24 cellular contexts compared by ENCODE assay signal in the genomic region with DNA sequence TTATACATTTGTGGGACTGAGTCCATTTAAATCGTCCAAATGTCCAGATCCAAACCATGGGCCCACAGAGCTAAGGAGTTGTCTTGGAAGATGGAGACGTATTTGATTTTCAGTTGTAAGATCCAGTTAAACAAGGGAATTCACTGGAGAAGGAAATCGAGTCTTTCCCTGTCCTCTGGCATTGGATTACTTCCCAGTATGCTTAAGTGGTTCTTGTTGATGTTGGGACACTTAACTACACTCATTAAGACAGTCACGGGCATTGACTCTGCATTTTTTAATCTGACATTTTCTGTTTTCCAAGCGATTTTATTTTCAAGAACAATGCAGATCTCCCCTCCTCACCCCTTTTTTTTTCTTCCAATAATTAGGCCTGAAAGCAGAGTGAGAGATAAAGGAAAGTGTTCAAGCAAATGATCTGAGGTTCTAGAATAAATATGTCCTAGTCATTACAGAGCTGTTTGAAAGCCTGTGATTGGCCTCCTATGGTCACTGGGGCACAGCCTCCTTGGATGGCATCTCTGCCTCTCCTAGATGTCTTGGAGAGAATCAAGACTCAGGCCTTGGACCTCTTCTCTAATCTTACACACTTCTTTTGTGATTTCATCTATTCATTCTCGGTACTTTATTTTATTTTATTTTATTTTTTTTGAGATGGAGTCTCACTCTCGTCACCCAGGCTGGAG. TPM values are rescaled to one million over a fixed set of nuclear protein-coding genes. Genes with fewer than 3 reads are reported as not detected.
DNase-seq lines count a peak whose midpoint lies in the region; ATAC-seq and TF ChIP-seq lines count a peak whose summit lies in the region.
"Had no signal": no experiment of that assay in that cellular context is flagged by ENCODE, and none has a peak within 500 bp of the region (broad histone marks: within the 10 kb centered on the region; RNA-seq: fewer than 3 reads in every experiment).

No MANE protein-coding gene starts in this region.

- ATAC-seq in CD8-positive, alpha-beta T cell, result no peak
- no peak for ATAC-seq in T-cell (replicated peaks in 1 of 4)
- ATAC-seq in natural killer cell, result no peak
- no peak for ATAC-seq in HG02870 (IDR thresholded peaks at IDR 0.05; ENCODE audit: unreplicated experiment)
- ATAC-seq: A549 had no signal

- H3K9me3 Mint-ChIP-seq in activated T-cell treated with anti-CD3 and anti-CD28 coated beads, Interleukin-2, amount 50 U/mL, for 24 hours, result no peaks in the 10 kb centered on the region
- no peaks in the 10 kb centered on the region for H3K9me3 Mint-ChIP-seq in CD8-positive, alpha-beta T cell
- H3K9me3 Mint-ChIP-seq in T-cell (no peaks in the 10 kb centered on the region), natural killer cell (no peaks in the 10 kb centered on the region)
- H3K9me3 Mint-ChIP-seq: type B pancreatic cell had no signal

- no peaks in the 10 kb centered on the region for H3K27me3 Mint-ChIP-seq in activated T-cell treated with anti-CD3 and anti-CD28 coated beads, Interleukin-2, amount 50 U/mL, for 24 hours
- no peaks in the 10 kb centered on the region for H3K27me3 Mint-ChIP-seq in CD8-positive, alpha-beta T cell (ENCODE audit: low read depth)
- H3K27me3 Mint-ChIP-seq in T-cell (no peaks in the 10 kb centered on the region), natural killer cell (ENCODE audit: low read depth in 2 of 2) (no peaks in the 10 kb centered on the region)

- intact Hi-C loops in CD8-positive, alpha-beta T cell (cut with DNase I, micrococcal nuclease), result no loop called here
- intact Hi-C loops in natural killer cell (cut with micrococcal nuclease), result no loop called here

- H3K4me1 ChIP-seq in CD8-positive, alpha-beta T cell (ENCODE audit: insufficient read depth, low read length), result peaks cover 80% of the 10 kb centered on the region
- H3K4me1 ChIP-seq: prostate gland had no signal

- DNase-seq in activated T-cell treated with anti-CD3 and anti-CD28 coated beads, Interleukin-2, amount 50 U/mL, for 24 hours, result peak; percentile 20
- DNase-seq in activated T-cell treated with anti-CD3 and anti-CD28 coated beads for 4 hours (no peak), T-cell (no peak), natural killer cell (no peak), globus pallidus (ENCODE audit: low spot score) (no peak), SIG-M5 (lab: John Stamatoyannopoulos, UW) (no peak)
- DNase-seq in CD8-positive, alpha-beta T cell, result no peak
- DNase-seq: activated CD4-positive, alpha-beta T cell treated with anti-CD3 and anti-CD28 coated beads for 48 hours; activated gamma-delta T cell treated with Interleukin-2 at 50 U/mL for 16 hours; cerebellar nuclear complex; HCEC 1CT; kidney glomerular epithelial cell; mammary epithelial cell; NCI-H1105; NCI-H1930; NCI-H2227 treated with DMSO at 0.1 percent for 48 hours; NCI-H69 had no signal

- H3K36me3 Mint-ChIP-seq in activated T-cell treated with anti-CD3 and anti-CD28 coated beads, Interleukin-2, amount 50 U/mL, for 24 hours (ENCODE audit: low read depth), result peaks cover 72% of the 10 kb centered on the region
- H3K36me3 Mint-ChIP-seq in CD8-positive, alpha-beta T cell, result peaks cover 47% of the 10 kb centered on the region
- H3K36me3 Mint-ChIP-seq in T-cell (peaks cover 13% of the 10 kb centered on the region), natural killer cell (no peaks in the 10 kb centered on the region)
- H3K36me3 Mint-ChIP-seq: type B pancreatic cell had no signal

- no peaks in the 10 kb centered on the region for H3K27me3 ChIP-seq in CD8-positive, alpha-beta T cell (ENCODE audit: insufficient read depth, low read length)

- no peak overlapping the region for H3K27ac ChIP-seq in CD8-positive, alpha-beta T cell (ENCODE audit: low read depth, low read length)
- H3K27ac ChIP-seq: A549, HL-60, prostate gland, SK-N-MC had no signal

- H3K4me3 ChIP-seq in CD8-positive, alpha-beta T cell (ENCODE audit: low read depth, low read length), result no peak overlapping the region
- H3K4me3 ChIP-seq: A549, prostate gland, SK-N-MC had no signal

- POLR2A ChIA-PET in CD8-positive, alpha-beta T cell (lab: Charles Lee), result interaction anchor here (0.6 to 2.2 kb wide), 5 partner anchors 8 to 48 kb away, joined by 3 to 5 read pairs (median 4); a partner anchor contains a TSS
- POLR2A ChIA-PET in T-cell (lab: Charles Lee), result interaction anchor here (0.5 to 1.1 kb wide), 4 partner anchors 9 to 35 kb away, joined by 3 to 9 read pairs (median 3); no protein-coding TSS in a partner anchor

- no peak overlapping the region for H3K4me3 Mint-ChIP-seq in activated T-cell treated with anti-CD3 and anti-CD28 coated beads, Interleukin-2, amount 50 U/mL, for 24 hours
- H3K4me3 Mint-ChIP-seq in CD8-positive, alpha-beta T cell, result no peak overlapping the region
- H3K4me3 Mint-ChIP-seq in T-cell (peak overlapping the region in 2 of 3 donors; percentile 17 to 38), natural killer cell (peak overlapping the region; percentile 83)
- H3K4me3 Mint-ChIP-seq: type B pancreatic cell had no signal

- CTCF ChIA-PET in CD8-positive, alpha-beta T cell (lab: Charles Lee), result interaction anchor here (0.6 to 2.2 kb wide), 8 partner anchors 12 to 495 kb away, joined by 3 to 11 read pairs (median 4); a partner anchor contains a TSS
- CTCF ChIA-PET in T-cell (lab: Charles Lee), result interaction anchor here (0.8 to 2.8 kb wide), 4 partner anchors 9 to 26 kb away, joined by 3 to 7 read pairs (median 4); no protein-coding TSS in a partner anchor

- no peak for TF ChIP-seq CTCF in CD8-positive, alpha-beta T cell (IDR thresholded peaks at IDR 0.05)
- TF ChIP-seq CTCF in natural killer cell (IDR thresholded peaks at IDR 0.05), result no peak

- H3K9me3 ChIP-seq in CD8-positive, alpha-beta T cell (ENCODE audit: low read length), result no peaks in the 10 kb centered on the region
- H3K9me3 ChIP-seq: A549, prostate gland had no signal

- H3K27ac Mint-ChIP-seq in activated T-cell treated with anti-CD3 and anti-CD28 coated beads, Interleukin-2, amount 50 U/mL, for 24 hours, result peak overlapping the region; percentile 86
- peak overlapping the region; percentile 84 for H3K27ac Mint-ChIP-seq in CD8-positive, alpha-beta T cell
- H3K27ac Mint-ChIP-seq in T-cell (peak overlapping the region; percentile 90), natural killer cell (peak overlapping the region; percentile 91 to 100)
- H3K27ac Mint-ChIP-seq: type B pancreatic cell had no signal

- H3K36me3 ChIP-seq in CD8-positive, alpha-beta T cell (ENCODE audit: insufficient read depth, low read length), result peaks cover 4% of the 10 kb centered on the region
- H3K36me3 ChIP-seq: prostate gland had no signal

- H3K4me1 Mint-ChIP-seq in activated T-cell treated with anti-CD3 and anti-CD28 coated beads, Interleukin-2, amount 50 U/mL, for 24 hours (ENCODE audit: low read depth), result peaks cover 90% of the 10 kb centered on the region
- H3K4me1 Mint-ChIP-seq in CD8-positive, alpha-beta T cell (ENCODE audit: low read depth), result peaks cover 88% of the 10 kb centered on the region
- H3K4me1 Mint-ChIP-seq in T-cell (peaks cover 86 to 92% (median 87%) of the 10 kb centered on the region in 3 donors), natural killer cell (peaks cover 87 to 88% of the 10 kb centered on the region in 2 donors)

RNA-seq across cellular contexts. Expression of a gene that starts 48.9 kb away (rescaled TPM):
- total RNA-seq in CD8-positive, alpha-beta T cell, result 100 to 1,000 TPM; 327 to 331 TPM
- total RNA-seq in T-cell, result 100 to 1,000 TPM; 324 to 414 (median 385) TPM
- total RNA-seq in natural killer cell, result 1,000 to 10,000 TPM; 1,027 to 1,374 (median 1,309) TPM
- total RNA-seq: mammary epithelial cell, RPMI7951 had no signal

Comparison
In these comparisons a context has a peak if more than half of its experiments do, and no peak if none do; other contexts are left out.
1. H3K4me3 Mint-ChIP-seq: peak in T-cell (2 of 3) and natural killer cell (single experiment); none in activated T-cell treated with anti-CD3 and anti-CD28 coated beads, Interleukin-2, amount 50 U/mL, for 24 hours (single experiment) and CD8-positive, alpha-beta T cell (single experiment).
2. Peak in every context shown above with its lines, with median percentiles within 50 percentile points of each other: H3K27ac Mint-ChIP-seq.